Comparison of ENCODE assay signal across 22 cellular contexts in the genomic region with DNA sequence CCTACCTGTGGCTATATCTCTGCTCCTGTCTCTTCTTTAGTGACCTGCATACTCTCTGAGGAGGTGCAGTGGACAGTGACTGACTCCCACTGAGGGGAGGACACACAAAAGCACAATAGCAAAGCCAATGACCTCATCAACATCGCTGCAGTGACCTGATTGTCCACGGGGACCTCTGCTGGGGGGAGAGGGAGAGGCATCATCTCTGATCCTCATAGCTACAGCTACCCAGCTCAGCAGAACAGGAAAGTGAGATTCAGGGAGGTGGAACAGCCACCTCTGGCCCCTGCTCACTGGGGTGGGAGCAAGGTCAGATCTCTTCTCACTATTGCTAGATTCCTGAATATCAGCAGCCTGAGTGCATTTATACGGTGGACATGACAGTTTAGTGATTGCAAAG.
DNase-seq lines count a peak whose midpoint lies in the region; ATAC-seq and TF ChIP-seq lines count a peak whose summit lies in the region.
"Had no signal": no experiment of that assay in that cellular context is flagged by ENCODE, and none has a peak within 500 bp of the region (broad histone marks: within the 10 kb centered on the region; RNA-seq: fewer than 3 reads in every experiment).

No MANE protein-coding gene starts in this region.

- peaks cover 9% of the 10 kb centered on the region for H3K9me3 Mint-ChIP-seq in endodermal cell
- peaks cover 5% of the 10 kb centered on the region for H3K9me3 Mint-ChIP-seq in nephron progenitor cell
- H3K9me3 Mint-ChIP-seq: activated naive CD4-positive, alpha-beta T cell treated with anti-CD3 and anti-CD28 coated beads, Interleukin-2, amount 50 U/mL, for 72 hours had no signal

- H3K9ac ChIP-seq in endodermal cell (ENCODE audit: extremely low read depth, low read length, poor library complexity, severe bottlenecking), result no peak overlapping the region

- H3K4me3 Mint-ChIP-seq in endodermal cell (no peak overlapping the region), nephron progenitor cell (no peak overlapping the region)
- H3K4me3 Mint-ChIP-seq: effector memory CD8-positive, alpha-beta T cell; naive B cell had no signal

- TF ChIP-seq POLR2A in uterus (IDR thresholded peaks at IDR 0.05), result no peak

- H3K27me3 ChIP-seq in right atrium auricular region (no peaks in the 10 kb centered on the region), endodermal cell (ENCODE audit: control insufficient read depth, insufficient read depth, low read length, poor library complexity, severe bottlenecking) (no peaks in the 10 kb centered on the region), uterus (no peaks in the 10 kb centered on the region)

- no peaks in the 10 kb centered on the region for H3K36me3 Mint-ChIP-seq in endodermal cell (ENCODE audit: low read depth)
- H3K36me3 Mint-ChIP-seq in nephron progenitor cell (ENCODE audit: low read depth), result no peaks in the 10 kb centered on the region
- H3K36me3 Mint-ChIP-seq: naive B cell had no signal

- H3K9me3 ChIP-seq in right atrium auricular region, result no peaks in the 10 kb centered on the region
- no peaks in the 10 kb centered on the region for H3K9me3 ChIP-seq in endodermal cell (ENCODE audit: control insufficient read depth, low read length)
- H3K9me3 ChIP-seq in uterus, result no peaks in the 10 kb centered on the region

- H3K36me3 ChIP-seq in right atrium auricular region, result no peaks in the 10 kb centered on the region
- no peaks in the 10 kb centered on the region for H3K36me3 ChIP-seq in endodermal cell (ENCODE audit: control insufficient read depth, insufficient read depth, low read length)
- H3K36me3 ChIP-seq in uterus, result no peaks in the 10 kb centered on the region

- intact Hi-C loops in Right ventricle myocardium inferior (cut with DNase I), result loop anchor here (5.0 kb wide), 1 partner anchor 117 kb away; no protein-coding TSS in a partner anchor
- intact Hi-C loops in uterus (cut with DNase I; ENCODE audit: low total_unique reads), result no loop called here

- H3K4me1 Mint-ChIP-seq in endodermal cell, result peaks cover 1% of the 10 kb centered on the region
- H3K4me1 Mint-ChIP-seq in nephron progenitor cell, result peaks cover 15% of the 10 kb centered on the region
- H3K4me1 Mint-ChIP-seq: CD4-positive, alpha-beta memory T cell; naive B cell had no signal

- no peak overlapping the region for H3K4me3 ChIP-seq in right atrium auricular region
- no peak overlapping the region for H3K4me3 ChIP-seq in endodermal cell (ENCODE audit: low read length)
- H3K4me3 ChIP-seq in uterus, result no peak overlapping the region
- H3K4me3 ChIP-seq: PC-9 had no signal

- H3K27ac Mint-ChIP-seq in endodermal cell (peak overlapping the region; percentile 70), nephron progenitor cell (peak overlapping the region; percentile 36)
- H3K27ac Mint-ChIP-seq: naive B cell, progenitor cell of endocrine pancreas had no signal

- H3K27me3 Mint-ChIP-seq in endodermal cell (ENCODE audit: insufficient read depth) (peaks cover 3% of the 10 kb centered on the region), nephron progenitor cell (ENCODE audit: low read depth, poor library complexity) (peaks cover 16% of the 10 kb centered on the region)
- H3K27me3 Mint-ChIP-seq: CD4-positive, alpha-beta memory T cell; effector memory CD8-positive, alpha-beta T cell; naive B cell had no signal

- peaks cover 0 to 30% of the 10 kb centered on the region in 2 donors for H3K4me1 ChIP-seq in right atrium auricular region
- peaks cover 3% of the 10 kb centered on the region for H3K4me1 ChIP-seq in endodermal cell (ENCODE audit: control insufficient read depth, insufficient read depth, low read length)
- peaks cover 8 to 17% of the 10 kb centered on the region in 2 donors for H3K4me1 ChIP-seq in uterus

- WGBS in endodermal cell (ENCODE audit: insufficient coverage in 1 of 2, insufficient read length in 1 of 2), 2 experiments, result 81 to 92% methylated on average over 1 to 3 of the region's 3 CpGs

- DNase-seq in right atrium auricular region (ENCODE audit: low spot score) (no peak), Right ventricle myocardium inferior (ENCODE audit: missing footprints) (no peak), endodermal cell (no peak), nephron progenitor cell (no peak), uterus (peak in 1 of 2 donors; percentile 40), GF-D8 (lab: John Stamatoyannopoulos, UW) (no peak), HuH-7.5 (ENCODE audit: low spot score) (no peak), NCI-H1436 treated with DMSO at 0.1 percent for 48 hours (lab: John Stamatoyannopoulos, UW) (no peak)
- DNase-seq: CD4-positive, alpha-beta memory T cell; central memory CD4-positive, alpha-beta T cell; DMS53; effector memory CD8-positive, alpha-beta T cell; foreskin fibroblast; Kasumi-1; naive B cell; NCI-H1105; NCI-H69; PC-9; stimulated activated naive CD8-positive, alpha-beta T cell treated with anti-CD3 and anti-CD28 coated beads, Interleukin-15, Interleukin-2, amounts not matched to agents 100 U/mL and 50 U/mL, for 24 hours had no signal

- no peak for ATAC-seq in Right ventricle myocardium inferior
- ATAC-seq: effector memory CD8-positive, alpha-beta T cell; SK-N-SH treated with all-trans-retinoic acid at 6 μM for 48 hours; stimulated activated naive CD8-positive, alpha-beta T cell treated with anti-CD3 and anti-CD28 coated beads, Interleukin-15, Interleukin-2, amounts not matched to agents 100 U/mL and 50 U/mL, for 24 hours had no signal

- peak overlapping the region; percentile 51 to 53 for H3K27ac ChIP-seq in right atrium auricular region
- H3K27ac ChIP-seq in endodermal cell (ENCODE audit: low read depth, low read length), result no peak overlapping the region
- peak overlapping the region; percentile 79 to 81 for H3K27ac ChIP-seq in uterus
- H3K27ac ChIP-seq: PC-9 had no signal

- TF ChIP-seq CTCF in right atrium auricular region (IDR thresholded peaks at IDR 0.05) (no peak), endodermal cell (conservative IDR thresholded peaks at IDR 0.05) (peak; percentile 63), nephron progenitor cell (IDR thresholded peaks at IDR 0.05) (no peak), uterus (IDR thresholded peaks at IDR 0.05) (no peak)
